In the genomic region with DNA sequence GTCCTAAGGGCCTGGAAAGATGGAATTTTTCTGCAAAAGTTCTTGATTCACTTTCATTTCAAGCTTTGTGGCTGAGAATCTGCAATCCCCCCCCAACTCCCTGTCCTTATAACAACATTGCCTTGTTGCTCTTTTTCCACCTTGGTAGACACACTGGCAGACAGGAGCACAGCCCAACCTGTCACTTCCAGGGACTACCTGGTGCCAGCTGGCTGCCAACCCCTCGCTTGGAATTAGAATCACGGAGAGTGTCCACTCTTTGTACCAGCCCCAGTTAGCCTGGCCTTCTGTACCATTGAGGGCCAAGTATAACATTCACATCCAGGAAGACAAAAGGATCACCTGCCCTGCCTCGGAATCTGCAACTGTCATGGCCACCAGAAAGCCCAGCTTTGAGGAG, we compare ENCODE assay signal across 22 cellular contexts.
DNase-seq lines count a peak whose midpoint lies in the region; ATAC-seq and TF ChIP-seq lines count a peak whose summit lies in the region.
"Had no signal": no experiment of that assay in that cellular context is flagged by ENCODE, and none has a peak within 500 bp of the region (broad histone marks: within the 10 kb centered on the region; RNA-seq: fewer than 3 reads in every experiment).

No MANE protein-coding gene starts in this region.

- H3K4me1 Mint-ChIP-seq in progenitor cell of endocrine pancreas (ENCODE audit: low read depth) = peaks cover 10% of the 10 kb centered on the region
- H3K4me1 Mint-ChIP-seq: CD14-positive monocyte had no signal

- WGBS in right cardiac atrium = 74% methylated on average over 3 of the region's 3 CpGs
- WGBS in thyroid gland, 2 donors = 55 to 71% methylated on average over 2 to 3 of the region's 3 CpGs

- H3K4me3 ChIP-seq in right cardiac atrium (ENCODE audit: low read length) (no peak overlapping the region), thyroid gland (replicated peaks in 1 of 3) (no peak overlapping the region)
- H3K4me3 ChIP-seq: A549; BLaER1 treated with 17β-estradiol and CSF1 and Interleukin-3, amounts not matched to agents 10 nM and 100 nM; HAP-1 had no signal

- H3K27me3 ChIP-seq in right cardiac atrium (ENCODE audit: control insufficient read depth, insufficient read depth) (no peaks in the 10 kb centered on the region), thyroid gland (no peaks in the 10 kb centered on the region)
- H3K27me3 ChIP-seq: BE2C; BLaER1 treated with 17β-estradiol and CSF1 and Interleukin-3, amounts not matched to agents 10 nM and 100 nM had no signal

- H3K36me3 Mint-ChIP-seq in progenitor cell of endocrine pancreas (ENCODE audit: insufficient read depth) = peaks cover 1% of the 10 kb centered on the region
- H3K36me3 Mint-ChIP-seq: CD14-positive monocyte had no signal

- H3K4me3 Mint-ChIP-seq in progenitor cell of endocrine pancreas (ENCODE audit: low read depth) = no peak overlapping the region
- H3K4me3 Mint-ChIP-seq: CD14-positive monocyte; CD4-positive, alpha-beta T cell; HFFc6 had no signal

- TF ChIP-seq POLR2A in thyroid gland (IDR thresholded peaks at IDR 0.05) = no peak

- H3K27me3 Mint-ChIP-seq in progenitor cell of endocrine pancreas = no peaks in the 10 kb centered on the region

- H3K27ac ChIP-seq in right cardiac atrium (ENCODE audit: low read length) (no peak overlapping the region), thyroid gland (peak overlapping the region in 2 of 3 donors; percentile 24 to 81)
- H3K27ac ChIP-seq: A549; BLaER1 treated with 17β-estradiol and CSF1 and Interleukin-3, amounts not matched to agents 10 nM and 100 nM had no signal

- ATAC-seq in left ventricle myocardium superior (peak; percentile 78), right cardiac atrium (no peak)
- ATAC-seq: A549 had no signal

- H3K36me3 ChIP-seq in thyroid gland = no peaks in the 10 kb centered on the region
- H3K36me3 ChIP-seq: BE2C, HAP-1 had no signal

- no peak for TF ChIP-seq CTCF in progenitor cell of endocrine pancreas (IDR thresholded peaks at IDR 0.05; ENCODE audit: unreplicated experiment)
- no peak for TF ChIP-seq CTCF in thyroid gland (IDR thresholded peaks at IDR 0.05)

- peak overlapping the region; percentile 30 for H3K27ac Mint-ChIP-seq in progenitor cell of endocrine pancreas
- H3K27ac Mint-ChIP-seq: CD14-positive monocyte; CD4-positive, alpha-beta T cell; HFFc6 had no signal

- H3K4me1 ChIP-seq in right cardiac atrium (ENCODE audit: control insufficient read depth, insufficient read depth, low read length) (no peaks in the 10 kb centered on the region), thyroid gland (peaks cover 5 to 22% of the 10 kb centered on the region in 2 donors)
- H3K4me1 ChIP-seq: BE2C; BLaER1 treated with 17β-estradiol and CSF1 and Interleukin-3, amounts not matched to agents 10 nM and 100 nM; HAP-1 had no signal

- no peaks in the 10 kb centered on the region for H3K9me3 ChIP-seq in right cardiac atrium (ENCODE audit: control insufficient read depth, low read length)
- no peaks in the 10 kb centered on the region for H3K9me3 ChIP-seq in thyroid gland
- H3K9me3 ChIP-seq: A549; BE2C; BLaER1 treated with 17β-estradiol and CSF1 and Interleukin-3, amounts not matched to agents 10 nM and 100 nM; HAP-1 had no signal

- no peaks in the 10 kb centered on the region for H3K9me3 Mint-ChIP-seq in progenitor cell of endocrine pancreas (ENCODE audit: low read depth)
- H3K9me3 Mint-ChIP-seq: CD14-positive monocyte; CD4-positive, alpha-beta T cell; HFFc6 had no signal

- intact Hi-C loops in left ventricle myocardium superior (cut with micrococcal nuclease) (no loop called here), right cardiac atrium (cut with DNase I) (no loop called here), thyroid gland (cut with DNase I) (no loop called here)

- peak; percentile 38 for DNase-seq in left ventricle myocardium superior
- DNase-seq in right cardiac atrium = no peak
- DNase-seq in progenitor cell of endocrine pancreas (ENCODE audit: low spot score, unreplicated experiment) = no peak
- DNase-seq in thyroid gland = peak; percentile 70 to 87
- no peak for DNase-seq in medulla oblongata (ENCODE audit: extremely low spot score)
- no peak for DNase-seq in cerebellar nuclear complex (lab: John Stamatoyannopoulos, UW)
- DNase-seq: 8988T; ACHN; AML-193; BE2C; Calu3; CD4-positive, alpha-beta T cell; COR-L47; DMS53; DMS79 treated with DMSO at 0.1 percent for 48 hours; GF-D8; GOT3; HFFc6 had no signal

Comparison
In these comparisons a context has a peak if more than half of its experiments do, and no peak if none do; other contexts are left out.
1. DNase-seq: peak in left ventricle myocardium superior (single experiment) and thyroid gland (2 of 2); none in right cardiac atrium (0 of 3), progenitor cell of endocrine pancreas (single experiment), medulla oblongata (single experiment) and cerebellar nuclear complex (0 of 2).